Comparison of ENCODE assay signal across 22 cellular contexts in the genomic region with DNA sequence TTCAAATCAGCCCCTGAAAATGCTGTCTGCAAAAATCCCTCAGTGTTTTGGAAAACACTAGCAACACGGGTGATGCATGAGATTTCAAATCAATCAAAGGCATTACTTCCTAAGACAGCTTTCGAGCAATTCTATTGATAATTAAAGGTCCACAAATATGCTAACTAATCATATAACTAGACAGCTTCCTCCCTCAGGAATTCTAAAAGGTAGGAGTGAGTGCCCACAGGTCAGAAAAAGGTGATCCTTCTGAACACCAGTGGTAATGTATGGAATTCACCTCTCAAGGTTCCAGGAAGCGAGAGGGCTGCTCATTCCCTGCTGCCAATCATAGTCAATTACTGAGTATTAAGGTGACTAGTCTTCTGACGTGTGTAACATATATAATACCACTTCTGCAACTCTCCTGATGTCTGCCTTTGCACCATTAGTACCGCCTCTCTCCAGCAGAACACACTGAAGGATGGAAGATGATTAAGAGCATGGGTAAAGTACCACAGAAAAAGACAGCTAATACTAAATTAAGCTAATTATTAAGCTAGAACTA.
"Had no signal": no experiment of that assay in that cellular context is flagged by ENCODE, and none has a peak within 500 bp of the region (broad histone marks: within the 10 kb centered on the region; RNA-seq: fewer than 3 reads in every experiment).

No MANE protein-coding gene starts in this region.

- H3K9me3 Mint-ChIP-seq: activated naive CD4-positive, alpha-beta T cell treated with anti-CD3 and anti-CD28 coated beads, Interleukin-2, amount 10 ng/mL, durations not matched to agents 7 days and 5 days; activated naive CD8-positive, alpha-beta T cell treated with anti-CD3 and anti-CD28 coated beads, Interleukin-2, amount 50 U/mL, for 24 hours; activated T-cell treated with anti-CD3 and anti-CD28 coated beads, Interleukin-2, amount 50 U/mL, for 24 hours; central memory CD8-positive, alpha-beta T cell; dendritic cell treated with granulocyte-macrophage colony-stimulating factor and Interleukin-4, amounts not matched to agents 40 ng/mL and 50 ng/mL, for 4 days had no signal

- H3K27ac ChIP-seq: breast epithelium, esophagus squamous epithelium, right atrium auricular region, suprapubic skin, tibial nerve had no signal

- H3K4me3 ChIP-seq: breast epithelium, esophagus squamous epithelium, heart right ventricle, right atrium auricular region, suprapubic skin, tibial nerve had no signal

- H3K36me3 Mint-ChIP-seq: activated naive CD4-positive, alpha-beta T cell treated with anti-CD3 and anti-CD28 coated beads, Interleukin-2, amount 10 ng/mL, durations not matched to agents 7 days and 5 days had no signal

- H3K36me3 ChIP-seq: breast epithelium, esophagus squamous epithelium, right atrium auricular region, suprapubic skin had no signal

- H3K4me3 Mint-ChIP-seq: activated CD4-positive, alpha-beta T cell treated with anti-CD3 and anti-CD28 coated beads for 36 hours; activated naive CD4-positive, alpha-beta T cell treated with anti-CD3 and anti-CD28 coated beads, Interleukin-2, amount 10 ng/mL, durations not matched to agents 7 days and 5 days; activated naive CD8-positive, alpha-beta T cell treated with anti-CD3 and anti-CD28 coated beads, Interleukin-2, amount 50 U/mL, for 24 hours; activated T-cell treated with anti-CD3 and anti-CD28 coated beads, Interleukin-2, amount 50 U/mL, for 24 hours; central memory CD8-positive, alpha-beta T cell; dendritic cell treated with granulocyte-macrophage colony-stimulating factor and Interleukin-4, amounts not matched to agents 40 ng/mL and 50 ng/mL, for 4 days; naive thymus-derived CD4-positive, alpha-beta T cell had no signal

- DNase-seq: activated CD4-positive, alpha-beta T cell treated with anti-CD3 and anti-CD28 coated beads for 36 hours; activated CD4-positive, alpha-beta T cell treated with anti-CD3 and anti-CD28 coated beads, Interleukin-2, amount 50 U/mL, for 48 hours; activated CD4-positive, CD25-positive, alpha-beta regulatory T cell; activated CD8-positive, alpha-beta memory T cell treated with anti-CD3 and anti-CD28 coated beads, Interleukin-2, amount 50 U/mL, for 48 hours; activated gamma-delta T cell; activated naive CD4-positive, alpha-beta T cell treated with anti-CD3 and anti-CD28 coated beads, Interleukin-2, amount 10 ng/mL, durations not matched to agents 7 days and 5 days; activated naive CD8-positive, alpha-beta T cell treated with anti-CD3 and anti-CD28 coated beads, Interleukin-2, amount 50 U/mL, for 24 hours; activated T-cell treated with anti-CD3 and anti-CD28 coated beads, Interleukin-2, amount 50 U/mL, for 24 hours; amygdala; esophagus squamous epithelium; foreskin melanocyte; heart right ventricle; midbrain; stimulated activated CD4-positive, alpha-beta T cell treated with anti-CD3 and anti-CD28 coated beads, Interleukin-15, amount 100 ng/mL, for 24 hours; stimulated activated CD4-positive, alpha-beta T cell treated with anti-CD3 and anti-CD28 coated beads, Interleukin-2, amount 100 ng/mL, for 24 hours had no signal

- H3K27me3 Mint-ChIP-seq: activated CD4-positive, alpha-beta T cell treated with anti-CD3 and anti-CD28 coated beads for 36 hours; activated naive CD4-positive, alpha-beta T cell treated with anti-CD3 and anti-CD28 coated beads, Interleukin-2, amount 10 ng/mL, durations not matched to agents 7 days and 5 days; activated naive CD8-positive, alpha-beta T cell treated with anti-CD3 and anti-CD28 coated beads, Interleukin-2, amount 50 U/mL, for 24 hours; activated T-cell treated with anti-CD3 and anti-CD28 coated beads, Interleukin-2, amount 50 U/mL, for 24 hours; central memory CD8-positive, alpha-beta T cell; dendritic cell treated with granulocyte-macrophage colony-stimulating factor and Interleukin-4, amounts not matched to agents 40 ng/mL and 50 ng/mL, for 4 days; naive thymus-derived CD4-positive, alpha-beta T cell had no signal

- H3K4me1 ChIP-seq: breast epithelium had no signal

- H3K27me3 ChIP-seq: breast epithelium, esophagus squamous epithelium, heart right ventricle, right atrium auricular region, suprapubic skin, tibial nerve had no signal

- ATAC-seq: activated naive CD8-positive, alpha-beta T cell treated with anti-CD3 and anti-CD28 coated beads, Interleukin-2, amount 50 U/mL, for 24 hours had no signal

- H3K9me3 ChIP-seq: breast epithelium, esophagus squamous epithelium, heart right ventricle, right atrium auricular region, suprapubic skin, tibial nerve had no signal

- H3K27ac Mint-ChIP-seq: activated CD4-positive, alpha-beta T cell treated with anti-CD3 and anti-CD28 coated beads for 36 hours; activated naive CD4-positive, alpha-beta T cell treated with anti-CD3 and anti-CD28 coated beads, Interleukin-2, amount 10 ng/mL, durations not matched to agents 7 days and 5 days; activated naive CD8-positive, alpha-beta T cell treated with anti-CD3 and anti-CD28 coated beads, Interleukin-2, amount 50 U/mL, for 24 hours; activated T-cell treated with anti-CD3 and anti-CD28 coated beads, Interleukin-2, amount 50 U/mL, for 24 hours; dendritic cell treated with granulocyte-macrophage colony-stimulating factor and Interleukin-4, amounts not matched to agents 40 ng/mL and 50 ng/mL, for 4 days; naive thymus-derived CD4-positive, alpha-beta T cell had no signal
